In genomic region chrX:53669258-53669657, GRCh38 we compare ENCODE assay signal across 18 cellular contexts. TPM values are rescaled to one million over a fixed set of nuclear protein-coding genes. Genes with fewer than 3 reads are reported as not detected.
DNase-seq lines count a peak whose midpoint lies in the region; ATAC-seq, FAIRE-seq and TF ChIP-seq lines count a peak whose summit lies in the region.
"Had no signal": no experiment of that assay in that cellular context is flagged by ENCODE, and none has a peak within 500 bp of the region (broad histone marks: within the 10 kb centered on the region; RNA-seq: fewer than 3 reads in every experiment).

No MANE protein-coding gene starts in this region.

- SMC1A ChIA-PET in GM12878 (lab: Charles Lee; ENCODE audit: uncharacterized antibody, unreplicated experiment) = interaction anchor here (0.7 to 1.7 kb wide), 9 partner anchors 10 to 35 kb away, joined by 3 to 5 read pairs (median 3); no protein-coding TSS in a partner anchor

- CTCF ChIA-PET in GM12878 (lab: Yijun Ruan, JAX) = interaction anchor here (0.6 to 1.6 kb wide), 4 partner anchors 10 to 211 kb away, joined by 3 to 7 read pairs (median 4); no protein-coding TSS in a partner anchor
- CTCF ChIA-PET in SK-N-SH (lab: Yijun Ruan, JAX) = interaction anchor here (1.0 kb wide), 1 partner anchor 22 kb away, joined by 3 read pairs; no protein-coding TSS in a partner anchor

- FAIRE-seq in GM12878 (lab: Jason Lieb, UNC) = peak; percentile 52
- FAIRE-seq: A204.1, H54 had no signal

- H3K9me3 ChIP-seq in left ventricle myocardium inferior (replicated peaks) (no peaks in the 10 kb centered on the region), GM12878 (replicated peaks; ENCODE audit: control insufficient read depth, insufficient read depth, low read length) (no peaks in the 10 kb centered on the region), parathyroid adenoma (ENCODE audit: control insufficient read depth, low read length) (no peaks in the 10 kb centered on the region), SK-N-SH (no peaks in the 10 kb centered on the region)

- H3K27ac ChIP-seq in left ventricle myocardium inferior (replicated peaks) (peak overlapping the region; percentile 16), GM12878 (ENCODE audit: control insufficient read depth, insufficient read depth) (no peak overlapping the region), parathyroid adenoma (no peak overlapping the region), SK-N-SH (ENCODE audit: low read depth in 2 of 2, low read length in 1 of 2) (no peak overlapping the region)
- H3K27ac ChIP-seq: GM23248, HL-60 had no signal

- intact Hi-C loops in left ventricle myocardium inferior (cut with micrococcal nuclease) = no loop called here
- intact Hi-C loops in cardiac septum (cut with DNase I) = no loop called here
- intact Hi-C loops in GM12878 (cut with micrococcal nuclease; ENCODE audit: unreplicated experiment) = no loop called here

- in situ Hi-C loops in GM12878 (cut with MboI) = no loop called here

- POLR2A ChIA-PET in GM12878 (lab: Charles Lee) (interaction anchor here (0.8 to 1.4 kb wide), 2 partner anchors 14 to 38 kb away, joined by 3 read pairs; no protein-coding TSS in a partner anchor), SK-N-SH (lab: Yijun Ruan, JAX) (no interaction called here)

- TF ChIP-seq RAD21 in GM12878 (IDR thresholded peaks at IDR 0.05; ENCODE audit: insufficient read depth, low read depth, low read length) = no peak
- no peak for TF ChIP-seq RAD21 in SK-N-SH (IDR thresholded peaks at IDR 0.05; ENCODE audit: low read length)

- H2AFZ ChIP-seq in GM12878 (ENCODE audit: control insufficient read depth, low read depth, low read length) (no peak overlapping the region), parathyroid adenoma (no peak overlapping the region), SK-N-SH (ENCODE audit: low read depth) (no peak overlapping the region)
- H2AFZ ChIP-seq: GM23248 had no signal

- H3K4me3 ChIP-seq in left ventricle myocardium inferior (no peak overlapping the region), GM12878 (no peak overlapping the region), parathyroid adenoma (ENCODE audit: low read depth, low read length) (no peak overlapping the region), SK-N-SH (ENCODE audit: low read depth in 2 of 2, low read length in 1 of 2) (no peak overlapping the region)
- H3K4me3 ChIP-seq: GM23248 had no signal

- BruUV-seq in GM12878 (replicated peaks; lab: Mats Ljungman, UMichigan) = no TSS peak

- no peaks in the 10 kb centered on the region for H3K27me3 ChIP-seq in left ventricle myocardium inferior (ENCODE audit: low read depth)
- no peaks in the 10 kb centered on the region for H3K27me3 ChIP-seq in GM12878 (replicated peaks in 1 of 2; ENCODE audit: control insufficient read depth in 2 of 2, insufficient read depth in 2 of 2, low read length in 1 of 2)
- H3K27me3 ChIP-seq in parathyroid adenoma (ENCODE audit: control insufficient read depth, insufficient read depth, low read length) = no peaks in the 10 kb centered on the region
- no peaks in the 10 kb centered on the region for H3K27me3 ChIP-seq in SK-N-SH (ENCODE audit: insufficient read depth)

- no peak for TF ChIP-seq POLR2A in GM12878 (IDR thresholded peaks at IDR 0.05; ENCODE audit: low read depth, low read length)

- no peaks in the 10 kb centered on the region for H3K9me2 ChIP-seq in SK-N-SH

- DNase-seq in left ventricle myocardium inferior (no peak), cardiac septum (ENCODE audit: low spot score) (no peak), GM12878 (ENCODE audit: low read depth, low spot score) (no peak), SK-N-SH (no peak)
- DNase-seq: C1 segment of cervical spinal cord; CD4-positive, alpha-beta T cell; DMS153; DMS79 treated with DMSO at 0.1 percent for 48 hours; EL; GM23248 had no signal

- H3K4me2 ChIP-seq in GM12878 (ENCODE audit: control insufficient read depth, insufficient read depth) (0 out of 2 replicates have a peak overlapping the region, but pooled peaks have one; percentile 8), parathyroid adenoma (ENCODE audit: low read length) (peak overlapping the region; percentile 17), SK-N-SH (no peak overlapping the region)

- ATAC-seq in GM21390 (IDR thresholded peaks at IDR 0.05; ENCODE audit: unreplicated experiment) (peak; percentile 57), GM12878 (peak; percentile 75), GM19035 (IDR thresholded peaks at IDR 0.05; ENCODE audit: unreplicated experiment) (no peak), GM18520 (IDR thresholded peaks at IDR 0.05; ENCODE audit: unreplicated experiment) (no peak)
- ATAC-seq: HCT116 had no signal

- H3K4me1 ChIP-seq in left ventricle myocardium inferior = peaks cover 58% of the 10 kb centered on the region
- no peaks in the 10 kb centered on the region for H3K4me1 ChIP-seq in GM12878 (ENCODE audit: control insufficient read depth, insufficient read depth, low read length)
- peaks cover 5% of the 10 kb centered on the region for H3K4me1 ChIP-seq in parathyroid adenoma
- H3K4me1 ChIP-seq in SK-N-SH (ENCODE audit: control insufficient read depth in 1 of 2, insufficient read depth in 2 of 2, low read depth in 1 of 2, low read length in 1 of 2) = no peaks in the 10 kb centered on the region

- no peak overlapping the region for H3K9ac ChIP-seq in GM12878 (ENCODE audit: control insufficient read depth, insufficient read depth, low read length)
- H3K9ac ChIP-seq in parathyroid adenoma = no peak overlapping the region
- no peak overlapping the region for H3K9ac ChIP-seq in SK-N-SH
- H3K9ac ChIP-seq: GM23248 had no signal

- no peaks in the 10 kb centered on the region for H4K20me1 ChIP-seq in GM12878 (ENCODE audit: control insufficient read depth, insufficient read depth)
- peaks cover 54% of the 10 kb centered on the region for H4K20me1 ChIP-seq in SK-N-SH (ENCODE audit: insufficient read depth)

- RAD21 ChIA-PET in GM12878 (lab: Charles Lee; ENCODE audit: unreplicated experiment) = interaction anchor here (0.7 to 1.7 kb wide), 6 partner anchors 9 to 161 kb away, joined by 3 to 4 read pairs (median 3); partner anchors contain the start of gene HUWE1

- H3K36me3 ChIP-seq in left ventricle myocardium inferior (peaks cover 14% of the 10 kb centered on the region), GM12878 (ENCODE audit: control insufficient read depth in 2 of 2, insufficient read depth in 2 of 2, low read length in 1 of 2) (peaks cover 0 to 3% of the 10 kb centered on the region in 2 experiments; a peak in 1 of 4 replicates), parathyroid adenoma (ENCODE audit: control insufficient read depth, insufficient read depth, low read length) (no peaks in the 10 kb centered on the region), SK-N-SH (replicated peaks in 1 of 2; ENCODE audit: control insufficient read depth in 1 of 2, insufficient read depth in 2 of 2, low read length in 1 of 2) (peaks cover 29 to 32% of the 10 kb centered on the region in 2 experiments)

- H3K79me2 ChIP-seq in GM12878 (ENCODE audit: control insufficient read depth, insufficient read depth, low read length) = peaks cover 34% of the 10 kb centered on the region
- H3K79me2 ChIP-seq in parathyroid adenoma = peaks cover 8% of the 10 kb centered on the region
- H3K79me2 ChIP-seq in SK-N-SH (ENCODE audit: insufficient read depth) = peaks cover 99% of the 10 kb centered on the region

- TF ChIP-seq CTCF in left ventricle myocardium inferior (IDR thresholded peaks at IDR 0.05; ENCODE audit: borderline replicate concordance) = no peak
- no peak for TF ChIP-seq CTCF in GM12878 (IDR thresholded peaks at IDR 0.05 in 2 of 3, conservative IDR thresholded peaks at IDR 0.05 in 1 of 3; ENCODE audit: control insufficient read depth in 2 of 3, extremely low read depth in 1 of 3, insufficient read depth in 1 of 3, low read depth in 3 of 3, low read length in 3 of 3)
- no peak for TF ChIP-seq CTCF in parathyroid adenoma (IDR thresholded peaks at IDR 0.05)
- no peak for TF ChIP-seq CTCF in SK-N-SH (IDR thresholded peaks at IDR 0.05)

- no peak for TF ChIP-seq EP300 in GM12878 (IDR thresholded peaks at IDR 0.05; ENCODE audit: borderline replicate concordance in 1 of 2, control insufficient read depth in 1 of 2, low read depth in 2 of 2, low read length in 2 of 2)
- TF ChIP-seq EP300 in SK-N-SH (IDR thresholded peaks at IDR 0.05; ENCODE audit: borderline replicate concordance in 1 of 2, low read depth in 1 of 2, low read length in 1 of 2) = no peak

- H3F3A ChIP-seq in SK-N-SH (replicated peaks; ENCODE audit: insufficient read depth) = peaks cover 5% of the 10 kb centered on the region

TF ChIP-seq in GM12878, 131 proteins besides CTCF, POLR2A, EP300 and RAD21 (continues in another document):
- no peak for TF ChIP-seq SUZ12 (IDR thresholded peaks at IDR 0.05; ENCODE audit: unreplicated experiment)

TF ChIP-seq in SK-N-SH, 30 proteins besides CTCF, POLR2A, EP300 and RAD21 (continues in another document):
- TF ChIP-seq TEAD4 (IDR thresholded peaks at IDR 0.05; ENCODE audit: borderline replicate concordance, insufficient read depth) (no peak), FOXJ3 (CRISPR knock-in tag; IDR thresholded peaks at IDR 0.05) (no peak)

RNA-seq across cellular contexts. Expression of gene HUWE1, which starts 17.3 kb away (rescaled TPM):
- 130 TPM for total RNA-seq in left ventricle myocardium inferior
- total RNA-seq in cardiac septum = 177 TPM
- total RNA-seq in GM12878 (2013; cell fraction: nucleolus; rRNA removed) = 335 and 348 TPM in 2 replicates
- total RNA-seq in GM12878 (2014; rRNA removed) = 99.9 and 104 TPM in 2 replicates
- total RNA-seq in GM12878 (2014; rRNA removed; fragmentation: Illumina TruSeq; extraction: Trizol) = 96.6 and 101 TPM in 2 replicates
- 269 and 280 TPM in 2 replicates for total RNA-seq in GM12878 (2021)
- polyA plus RNA-seq in GM12878 (2011; ENCODE audit: low read depth) = 73.9 TPM
- polyA plus RNA-seq in GM12878 (2011; rRNA removed) = 100 and 136 TPM in 2 replicates
- polyA plus RNA-seq in GM12878 (2011; cell fraction: cytosol; rRNA removed) = 108 and 146 TPM in 2 replicates
- polyA plus RNA-seq in GM12878 (2011; cell fraction: nucleus; rRNA removed) = 286 and 327 TPM in 2 replicates
- polyA plus RNA-seq in GM12878 (2012) = 90.8 and 92.9 TPM in 2 replicates
- polyA plus RNA-seq in GM12878 (2014; fragmentation: Illumina TruSeq; extraction: Trizol) = 149 TPM in 2 replicates
- polyA plus RNA-seq in GM12878 (2014; fragmentation: Nextera tagmentation; extraction: Ambion mirVana) = 10 to 100 TPM; 35.9 to 39.0 TPM
- polyA plus RNA-seq in GM12878 (2014; rRNA removed) = 114 and 125 TPM in 2 replicates
- 10 to 100 TPM; 52.5 to 57.3 TPM for polyA plus RNA-seq in GM12878 (2016; fragmentation: Nextera tagmentation; extraction: Ambion mirVana)
- polyA minus RNA-seq in GM12878 (2011; rRNA and poly(A)+ RNA removed) = 383 and 668 TPM in 2 replicates
- polyA minus RNA-seq in GM12878 (2011; cell fraction: cytosol; rRNA and poly(A)+ RNA removed) = 147 and 181 TPM in 2 replicates
- 139 and 215 TPM in 2 replicates for polyA minus RNA-seq in GM12878 (2011; cell fraction: nucleus; rRNA and poly(A)+ RNA removed)
- 39.1 and 43.4 TPM in 2 replicates for polyA plus RNA-seq in SK-N-SH (2012; rRNA removed)
- 25.3 and 32.6 TPM in 2 replicates for polyA plus RNA-seq in SK-N-SH (2012; cell fraction: cytosol; rRNA removed)
- polyA plus RNA-seq in SK-N-SH (2012; cell fraction: nucleus; rRNA removed) = 80.8 and 135 TPM in 2 replicates

Comparison
In these comparisons a context has a peak if more than half of its experiments do, and no peak if none do; other contexts are left out.
1. ATAC-seq: peak in GM21390 (single experiment) and GM12878 (single experiment); none in GM19035 (single experiment) and GM18520 (single experiment).